Comparison of ENCODE assay signal across 29 cellular contexts in the genomic region with DNA sequence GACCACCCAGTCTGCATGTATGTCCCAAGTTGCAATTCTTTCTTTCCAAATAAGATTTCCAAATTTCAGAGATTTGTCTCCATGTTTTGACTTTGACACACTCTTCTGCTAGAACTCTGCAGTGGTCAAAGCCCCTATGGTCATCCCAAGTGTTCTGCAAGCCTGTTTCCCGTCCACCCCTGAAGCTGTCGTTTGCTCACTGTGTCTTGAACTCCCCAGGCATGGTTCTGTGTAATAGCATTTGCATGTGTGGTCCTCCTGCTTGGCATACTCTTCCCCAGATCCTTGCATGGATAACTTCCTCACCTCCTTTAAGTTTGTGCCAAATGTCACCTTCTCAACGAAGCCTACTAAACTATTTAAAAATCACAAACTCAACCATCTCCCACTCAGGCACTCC. TPM values are rescaled to one million over a fixed set of nuclear protein-coding genes. Genes with fewer than 3 reads are reported as not detected.
A peak's percentile ranks its signal among the peaks of the same experiment; 100 is the strongest.
DNase-seq lines count a peak whose midpoint lies in the region; ATAC-seq, FAIRE-seq and TF ChIP-seq lines count a peak whose summit lies in the region.
"Had no signal": no experiment of that assay in that cellular context is flagged by ENCODE, and none has a peak within 500 bp of the region (broad histone marks: within the 10 kb centered on the region; RNA-seq: fewer than 3 reads in every experiment).

No MANE protein-coding gene starts in this region.

- H3K4me3 ChIP-seq in MM.1S (ENCODE audit: low read length), result no peak overlapping the region
- H3K4me3 ChIP-seq in endothelial cell of umbilical vein (replicated peaks in 1 of 3; ENCODE audit: insufficient read depth in 1 of 3, low read depth in 1 of 3, low read length in 3 of 3), result no peak overlapping the region
- H3K4me3 ChIP-seq in psoas muscle, result peak overlapping the region; percentile 32
- peak overlapping the region; percentile 15 to 49 (median 32) for H3K4me3 ChIP-seq in skeletal muscle tissue (ENCODE audit: low read length in 3 of 3)
- H3K4me3 ChIP-seq in uterus, result no peak overlapping the region
- H3K4me3 ChIP-seq: BLaER1, GM12878 had no signal

- H4K20me1 ChIP-seq in MM.1S (ENCODE audit: insufficient read depth, low read length) (no peaks in the 10 kb centered on the region), endothelial cell of umbilical vein (replicated peaks; ENCODE audit: control insufficient read depth, extremely low read depth, insufficient read depth, low read length) (no peaks in the 10 kb centered on the region)
- H4K20me1 ChIP-seq: BLaER1 had no signal

- H2AFZ ChIP-seq in MM.1S (ENCODE audit: low read length), result no peak overlapping the region
- H2AFZ ChIP-seq in endothelial cell of umbilical vein (ENCODE audit: low read depth, low read length), result no peak overlapping the region

- dilution Hi-C loops in endothelial cell of umbilical vein (cut with MboI; ENCODE audit: extremely low pct_ligation_motif_present, low sequenced_read_pairs), result no loop called here

- no peaks in the 10 kb centered on the region for H3K9me1 ChIP-seq in endothelial cell of umbilical vein (replicated peaks; ENCODE audit: control insufficient read depth, extremely low read depth, insufficient read depth, low read length)

- POLR2A ChIA-PET in endothelial cell of umbilical vein (lab: Charles Lee), result no interaction called here

- H3K36me3 Mint-ChIP-seq in activated naive CD4-positive, alpha-beta T cell treated with anti-CD3 and anti-CD28 coated beads for 36 hours (ENCODE audit: low read depth), result peaks cover 3% of the 10 kb centered on the region
- H3K36me3 Mint-ChIP-seq: CD14-positive monocyte; CD4-positive, CD25-positive, alpha-beta regulatory T cell had no signal

- H3K9ac ChIP-seq in MM.1S (ENCODE audit: low read length) (no peak overlapping the region), endothelial cell of umbilical vein (replicated peaks; ENCODE audit: extremely low read depth, insufficient read depth, low read length) (no peak overlapping the region), skeletal muscle tissue (ENCODE audit: low read depth in 1 of 3, low read length in 3 of 3) (peak overlapping the region in 2 of 3 donors; percentile 18 to 63)
- H3K9ac ChIP-seq: BLaER1 had no signal

- H3K27ac ChIP-seq in MM.1S (ENCODE audit: low read length), result peak overlapping the region; percentile 55; the same call in 1 of the 2 replicates
- H3K27ac ChIP-seq in endothelial cell of umbilical vein (ENCODE audit: insufficient read depth, low read depth, low read length), result no peak overlapping the region
- peak overlapping the region; percentile 93 for H3K27ac ChIP-seq in psoas muscle
- peak overlapping the region; percentile 74 for H3K27ac ChIP-seq in skeletal muscle tissue (ENCODE audit: low read depth, low read length)
- no peak overlapping the region for H3K27ac ChIP-seq in uterus
- H3K27ac ChIP-seq: BLaER1 had no signal

- 11 to 23% (median 17%) methylated on average over 3 of the region's 3 CpGs for WGBS in psoas muscle, 3 donors

- DNase-seq in MM.1S (no peak), endothelial cell of umbilical vein (ENCODE audit: low read depth, low spot score) (no peak), psoas muscle (no peak), NCI-H82 (lab: John Stamatoyannopoulos, UW) (no peak), uterus (no peak)
- DNase-seq in activated naive CD4-positive, alpha-beta T cell treated with anti-CD3 and anti-CD28 coated beads for 36 hours, result no peak
- DNase-seq: 8988T; ACHN; BE2C; C1 segment of cervical spinal cord; CD4-positive, alpha-beta memory T cell; CD4-positive, CD25-positive, alpha-beta regulatory T cell; CD8-positive, alpha-beta memory T cell; COR-L47; DMS 273 treated with DMSO at 0.1 percent for 48 hours; DMS153; DMS53; DMS79; DND-41; EL; GDM1 had no signal

- BruUV-seq in endothelial cell of umbilical vein (replicated peaks; lab: Mats Ljungman, UMichigan), result no TSS peak

- peaks cover 29% of the 10 kb centered on the region for H3K27me3 Mint-ChIP-seq in activated naive CD4-positive, alpha-beta T cell treated with anti-CD3 and anti-CD28 coated beads for 36 hours (ENCODE audit: low read depth)

- H3K9me3 Mint-ChIP-seq in activated naive CD4-positive, alpha-beta T cell treated with anti-CD3 and anti-CD28 coated beads for 36 hours, result peaks cover 7% of the 10 kb centered on the region

- no peak overlapping the region for H3K27ac Mint-ChIP-seq in activated naive CD4-positive, alpha-beta T cell treated with anti-CD3 and anti-CD28 coated beads for 36 hours
- H3K27ac Mint-ChIP-seq: CD14-positive monocyte; CD4-positive, alpha-beta memory T cell; CD4-positive, CD25-positive, alpha-beta regulatory T cell had no signal

- peaks cover 2% of the 10 kb centered on the region for H3K4me1 Mint-ChIP-seq in activated naive CD4-positive, alpha-beta T cell treated with anti-CD3 and anti-CD28 coated beads for 36 hours (ENCODE audit: low read depth)

- no peaks in the 10 kb centered on the region for H3K9me3 ChIP-seq in MM.1S (replicated peaks; ENCODE audit: insufficient read depth, low read length)
- H3K9me3 ChIP-seq in endothelial cell of umbilical vein (replicated peaks; ENCODE audit: control insufficient read depth, insufficient read depth, low read length), result no peaks in the 10 kb centered on the region
- no peaks in the 10 kb centered on the region for H3K9me3 ChIP-seq in psoas muscle
- H3K9me3 ChIP-seq in skeletal muscle tissue (ENCODE audit: control insufficient read depth in 3 of 3, low read length in 3 of 3), result no peaks in the 10 kb centered on the region
- H3K9me3 ChIP-seq in uterus, result no peaks in the 10 kb centered on the region
- H3K9me3 ChIP-seq: BE2C had no signal

- CTCF ChIA-PET in endothelial cell of umbilical vein (lab: Charles Lee), result no interaction called here
- CTCF ChIA-PET in activated naive CD4-positive, alpha-beta T cell treated with anti-CD3 and anti-CD28 coated beads for 36 hours (lab: Charles Lee), result no interaction called here

- H3K4me3 Mint-ChIP-seq in activated naive CD4-positive, alpha-beta T cell treated with anti-CD3 and anti-CD28 coated beads for 36 hours, result no peak overlapping the region
- H3K4me3 Mint-ChIP-seq: CD14-positive monocyte; CD4-positive, alpha-beta memory T cell had no signal

- H3K4me1 ChIP-seq in MM.1S (ENCODE audit: low read length), result peaks cover 44% of the 10 kb centered on the region
- peaks cover 6% of the 10 kb centered on the region for H3K4me1 ChIP-seq in endothelial cell of umbilical vein (ENCODE audit: control insufficient read depth, extremely low read depth, insufficient read depth, low read length)
- peaks cover 35% of the 10 kb centered on the region for H3K4me1 ChIP-seq in psoas muscle
- H3K4me1 ChIP-seq in skeletal muscle tissue (ENCODE audit: control insufficient read depth in 3 of 3, insufficient read depth in 3 of 3, low read length in 3 of 3), result peaks cover 23 to 50% (median 35%) of the 10 kb centered on the region in 3 donors
- H3K4me1 ChIP-seq in uterus, result no peaks in the 10 kb centered on the region
- H3K4me1 ChIP-seq: BE2C had no signal

- FAIRE-seq in endothelial cell of umbilical vein (lab: Jason Lieb, UNC), result no peak
- FAIRE-seq: A204.1, GM12878, GM12892, GM18507 had no signal

- no peaks in the 10 kb centered on the region for H3K9me2 ChIP-seq in MM.1S (replicated peaks; ENCODE audit: insufficient read depth, low read length)

- ATAC-seq in psoas muscle, result peak; percentile 25 to 52 (median 42)
- ATAC-seq in GM21528 (IDR thresholded peaks at IDR 0.05; ENCODE audit: low FRiP score, unreplicated experiment), result no peak
- ATAC-seq: GM12878 had no signal

- H3K4me2 ChIP-seq in MM.1S (ENCODE audit: low read depth, low read length) (peak overlapping the region; percentile 65; the same call in 1 of the 2 replicates), endothelial cell of umbilical vein (ENCODE audit: insufficient read depth, low read length) (no peak overlapping the region)
- H3K4me2 ChIP-seq: BLaER1 had no signal

- TF ChIP-seq POLR2A in endothelial cell of umbilical vein (IDR thresholded peaks at IDR 0.05; ENCODE audit: low read depth, low read length) (no peak), uterus (IDR thresholded peaks at IDR 0.05) (no peak)

- no peak for TF ChIP-seq CTCF in MM.1S (IDR thresholded peaks at IDR 0.05; ENCODE audit: low read length)
- no peak for TF ChIP-seq CTCF in endothelial cell of umbilical vein (IDR thresholded peaks at IDR 0.05; ENCODE audit: extremely low read depth in 1 of 2, insufficient read depth in 1 of 2, low read depth in 1 of 2, low read length in 2 of 2)
- TF ChIP-seq CTCF in psoas muscle (IDR thresholded peaks at IDR 0.05), result no peak
- TF ChIP-seq CTCF in uterus (IDR thresholded peaks at IDR 0.05), result no peak

- H3K36me3 ChIP-seq in MM.1S (replicated peaks; ENCODE audit: insufficient read depth, low read length), result no peaks in the 10 kb centered on the region
- no peaks in the 10 kb centered on the region for H3K36me3 ChIP-seq in endothelial cell of umbilical vein (ENCODE audit: control insufficient read depth in 2 of 2, extremely low read depth in 1 of 2, insufficient read depth in 2 of 2, low read length in 2 of 2)
- H3K36me3 ChIP-seq in psoas muscle (ENCODE audit: insufficient read depth in 1 of 2, low read depth in 1 of 2), result no peaks in the 10 kb centered on the region
- H3K36me3 ChIP-seq in skeletal muscle tissue (ENCODE audit: control insufficient read depth in 3 of 3, insufficient read depth in 3 of 3, low read length in 3 of 3), result peaks cover 0 to under 1% (median 0%) of the 10 kb centered on the region in 3 donors
- no peaks in the 10 kb centered on the region for H3K36me3 ChIP-seq in uterus
- H3K36me3 ChIP-seq: BE2C, BLaER1 had no signal

- H3K27me3 ChIP-seq in MM.1S (replicated peaks; ENCODE audit: insufficient read depth, low read length) (no peaks in the 10 kb centered on the region), endothelial cell of umbilical vein (ENCODE audit: control insufficient read depth in 2 of 2, insufficient read depth in 2 of 2, low read length in 2 of 2) (peaks cover 32 to 40% of the 10 kb centered on the region in 2 experiments), psoas muscle (ENCODE audit: insufficient read depth in 3 of 3, low read length in 2 of 3) (no peaks in the 10 kb centered on the region), skeletal muscle tissue (ENCODE audit: control insufficient read depth in 3 of 3, insufficient read depth in 3 of 3, low read length in 3 of 3) (no peaks in the 10 kb centered on the region), uterus (no peaks in the 10 kb centered on the region)
- H3K27me3 ChIP-seq: BE2C, BLaER1 had no signal

- intact Hi-C loops in endothelial cell of umbilical vein (cut with micrococcal nuclease) (no loop called here), psoas muscle (cut with DNase I) (no loop called here), uterus (cut with DNase I; ENCODE audit: low total_unique reads) (no loop called here)
- intact Hi-C loops in activated naive CD4-positive, alpha-beta T cell treated with anti-CD3 and anti-CD28 coated beads for 36 hours (cut with micrococcal nuclease), result no loop called here

- H3K79me2 ChIP-seq in MM.1S (ENCODE audit: low read length) (peaks cover 13% of the 10 kb centered on the region), endothelial cell of umbilical vein (ENCODE audit: control insufficient read depth, insufficient read depth, low read length) (peaks cover 8% of the 10 kb centered on the region)

- H3F3A ChIP-seq in MM.1S (ENCODE audit: insufficient read depth, low read length), result peaks cover 17% of the 10 kb centered on the region

RNA-seq across cellular contexts. Expression of gene MTLN, which starts 3.9 kb away (rescaled TPM):
- total RNA-seq in endothelial cell of umbilical vein (25.5 and 34.4 TPM in 2 replicates), psoas muscle (100 to 1,000 TPM; 285 to 394 (median 350) TPM), skeletal muscle tissue (90.8 TPM), uterus (10 to 100 TPM; 12.6 to 54.7 (median 22.7) TPM)
- polyA plus RNA-seq in endothelial cell of umbilical vein (46.0 and 63.2 TPM in 2 replicates), psoas muscle (100 to 1,000 TPM; 622 to 826 (median 765) TPM)
- 41.5 and 51.4 TPM in 2 replicates for polyA plus RNA-seq in endothelial cell of umbilical vein (2011; cell fraction: cytosol; rRNA removed)
- polyA plus RNA-seq in endothelial cell of umbilical vein (2011; cell fraction: nucleus; rRNA removed), result 9.8 and 15.0 TPM in 2 replicates
- polyA plus RNA-seq in endothelial cell of umbilical vein (2012), result 44.5 and 50.6 TPM in 2 replicates
- 8.8 and 10.9 TPM in 2 replicates for polyA minus RNA-seq in endothelial cell of umbilical vein
- 5.4 TPM for polyA minus RNA-seq in endothelial cell of umbilical vein (2011; cell fraction: cytosol; rRNA and poly(A)+ RNA removed)
- 3.0 and 7.4 TPM in 2 replicates for polyA minus RNA-seq in endothelial cell of umbilical vein (2011; cell fraction: nucleus; rRNA and poly(A)+ RNA removed)
- total RNA-seq in activated naive CD4-positive, alpha-beta T cell treated with anti-CD3 and anti-CD28 coated beads for 36 hours, result 100 to 1,000 TPM; 110 TPM

RNA-seq across cellular contexts. Expression of gene NPHP1, which starts 11.4 kb away (rescaled TPM):
- total RNA-seq in endothelial cell of umbilical vein (5.9 and 6.1 TPM in 2 replicates), psoas muscle (10 to 100 TPM; 10.3 to 17.7 (median 12.4) TPM), skeletal muscle tissue (11.5 TPM), uterus (10 to 100 TPM in 2 of 4 donors, 1 to 10 TPM in 2; 9.4 to 35.6 (median 17.2) TPM)
- polyA plus RNA-seq in endothelial cell of umbilical vein (2.0 and 2.3 TPM in 2 replicates), psoas muscle (10 to 100 TPM in 1 of 3 donors, 1 to 10 TPM in 2; 2.4 to 12.2 (median 4.9) TPM)
- 4.4 and 4.6 TPM in 2 replicates for polyA plus RNA-seq in endothelial cell of umbilical vein (2011; cell fraction: cytosol; rRNA removed)
- 8.6 and 9.3 TPM in 2 replicates for polyA plus RNA-seq in endothelial cell of umbilical vein (2011; cell fraction: nucleus; rRNA removed)
- 6.6 and 7.3 TPM in 2 replicates for polyA plus RNA-seq in endothelial cell of umbilical vein (2012)
- 1.0 and 2.9 TPM in 2 replicates for polyA minus RNA-seq in endothelial cell of umbilical vein
- polyA minus RNA-seq in endothelial cell of umbilical vein (2011; cell fraction: cytosol; rRNA and poly(A)+ RNA removed), result 1.1 TPM
- polyA minus RNA-seq in endothelial cell of umbilical vein (2011; cell fraction: nucleus; rRNA and poly(A)+ RNA removed), result 3.5 and 4.4 TPM in 2 replicates
- total RNA-seq in activated naive CD4-positive, alpha-beta T cell treated with anti-CD3 and anti-CD28 coated beads for 36 hours, result 1 to 10 TPM; 1.1 to 1.3 TPM
- total RNA-seq: CD4-positive, CD25-positive, alpha-beta regulatory T cell had no signal
- polyA plus RNA-seq: CD14-positive monocyte had no signal

Comparison
In these comparisons a context has a peak if more than half of its experiments do, and no peak if none do; other contexts are left out.
1. H3K27ac ChIP-seq: peak in MM.1S (single experiment), psoas muscle (single experiment) and skeletal muscle tissue (single experiment); none in endothelial cell of umbilical vein (single experiment) and uterus (0 of 2).
2. H3K4me3 ChIP-seq: peak in psoas muscle (single experiment) and skeletal muscle tissue (3 of 3); none in MM.1S (single experiment), endothelial cell of umbilical vein (0 of 3) and uterus (0 of 2).
3. H3K9ac ChIP-seq: peak in skeletal muscle tissue (2 of 3); none in MM.1S (single experiment) and endothelial cell of umbilical vein (single experiment).